In genomic region chr5:178424141-178424855, GRCh38 we compare ENCODE assay signal across 16 cellular contexts.
DNase-seq lines count a peak whose midpoint lies in the region; ATAC-seq and TF ChIP-seq lines count a peak whose summit lies in the region.
"Had no signal": no experiment of that assay in that cellular context is flagged by ENCODE, and none has a peak within 500 bp of the region (broad histone marks: within the 10 kb centered on the region; RNA-seq: fewer than 3 reads in every experiment).

No MANE protein-coding gene starts in this region.

- no peak overlapping the region for H3K18ac ChIP-seq in H9 (ENCODE audit: insufficient read length, low read depth, low read length)

- no peak overlapping the region for H4K91ac ChIP-seq in H9 (ENCODE audit: insufficient read length, low read depth, low read length)

- H2BK5ac ChIP-seq in H9 (ENCODE audit: insufficient read length, low read length), result no peak overlapping the region

- no peak overlapping the region for H4K5ac ChIP-seq in H9 (ENCODE audit: insufficient read length, low read depth, low read length)

- H3K56ac ChIP-seq in H9 (ENCODE audit: insufficient read length, low read depth, low read length), result no peak overlapping the region

- DNase-seq in H9 (peak; percentile 26), coronary artery (ENCODE audit: low spot score) (peak; percentile 38), mesothelial cell of epicardium (ENCODE audit: low spot score in 2 of 2, unreplicated experiment in 2 of 2) (peak in 1 of 2 experiments; percentile 46), retina (peak; percentile 69), NCI-H146 treated with DMSO at 0.1 percent for 48 hours (lab: John Stamatoyannopoulos, UW; ENCODE audit: unreplicated experiment) (no peak)
- DNase-seq: CD4-positive, alpha-beta T cell; DMS79; NCI-H1048; NCI-H1694 treated with DMSO at 0.1 percent for 48 hours; NCI-H446; NCI-H748 treated with DMSO at 0.1 percent for 48 hours; PC-9 had no signal

- H3T11ph ChIP-seq in H9 (ENCODE audit: low read length), result no peak overlapping the region

- H3K14ac ChIP-seq in H9 (ENCODE audit: insufficient read depth, low read length), result no peak overlapping the region

- H3K4me3 ChIP-seq in coronary artery, result no peak overlapping the region
- H3K4me3 ChIP-seq: K562, PC-9 had no signal

- no peak overlapping the region for H4K8ac ChIP-seq in H9 (replicated peaks; ENCODE audit: insufficient read length, low read depth, low read length)

- H3K27me3 ChIP-seq in H9 (ENCODE audit: insufficient read depth, low read length), result no peaks in the 10 kb centered on the region

- H3K27me3 Mint-ChIP-seq in H9 (ENCODE audit: low read depth), result no peaks in the 10 kb centered on the region
- no peaks in the 10 kb centered on the region for H3K27me3 Mint-ChIP-seq in mesothelial cell of epicardium (ENCODE audit: low read depth)

- no peak overlapping the region for H2AK5ac ChIP-seq in H9 (ENCODE audit: insufficient read length, low read length)

- H3K4me3 Mint-ChIP-seq in H9 (no peak overlapping the region), mesothelial cell of epicardium (peak overlapping the region; percentile 34)
- H3K4me3 Mint-ChIP-seq: B cell; CD4-positive, alpha-beta T cell had no signal

- H3K27ac Mint-ChIP-seq in H9, result peak overlapping the region; percentile 45 to 87 (median 61); a peak in 4 of 7 replicates
- peak overlapping the region; percentile 91 for H3K27ac Mint-ChIP-seq in mesothelial cell of epicardium
- H3K27ac Mint-ChIP-seq: B cell; CD4-positive, alpha-beta T cell had no signal

- no peak overlapping the region for H3K4me2 ChIP-seq in H9 (ENCODE audit: insufficient read depth, insufficient read length, low read length)
- H3K4me2 ChIP-seq: PC-9 had no signal

- WGBS in H9 (ENCODE audit: extremely low coverage, insufficient read length, low lambda C conversion rate), result no CpG with 5 or more reads among the region's 14 CpGs

- no peak overlapping the region for H3K4ac ChIP-seq in H9 (ENCODE audit: low read depth, low read length)

- H3K36me3 Mint-ChIP-seq in H9 (ENCODE audit: insufficient read depth in 1 of 3, low read depth in 3 of 3), result no peaks in the 10 kb centered on the region
- no peaks in the 10 kb centered on the region for H3K36me3 Mint-ChIP-seq in mesothelial cell of epicardium

- TF ChIP-seq CTCF in H9 (conservative IDR thresholded peaks at IDR 0.05), result no peak
- TF ChIP-seq CTCF in coronary artery (IDR thresholded peaks at IDR 0.05), result no peak
- TF ChIP-seq CTCF in mesothelial cell of epicardium (IDR thresholded peaks at IDR 0.05; ENCODE audit: unreplicated experiment), result no peak

- no peak overlapping the region for H2BK120ac ChIP-seq in H9 (ENCODE audit: low read depth, low read length, poor library complexity, severe bottlenecking)

- no peak overlapping the region for H3K23ac ChIP-seq in H9 (ENCODE audit: insufficient read length, low read depth, low read length)

- H3K27ac ChIP-seq in H9 (ENCODE audit: insufficient read length, low read depth, low read length) (no peak overlapping the region), coronary artery (no peak overlapping the region)
- H3K27ac ChIP-seq: PC-9 had no signal

- H3K23me2 ChIP-seq in H9 (ENCODE audit: insufficient read length, low read depth, low read length, poor library complexity, severe bottlenecking), result no peaks in the 10 kb centered on the region

- no peaks in the 10 kb centered on the region for H4K20me1 ChIP-seq in H9 (ENCODE audit: control insufficient read depth, insufficient read depth, insufficient read length)

- H3K79me1 ChIP-seq in H9 (ENCODE audit: insufficient read depth, low read depth, low read length, poor library complexity, severe bottlenecking), result no peaks in the 10 kb centered on the region

- no peak overlapping the region for H3K9ac ChIP-seq in H9 (ENCODE audit: extremely low read depth, insufficient read length, low read length)

- no peak overlapping the region for H2BK15ac ChIP-seq in H9 (ENCODE audit: low read depth, low read length)

- no peak overlapping the region for H2BK12ac ChIP-seq in H9 (ENCODE audit: insufficient read length, low read depth, low read length)

- peaks cover 3% of the 10 kb centered on the region for H3K4me1 ChIP-seq in H9 (ENCODE audit: insufficient read depth, low read length)

- no peak overlapping the region for H2AFZ ChIP-seq in H9 (ENCODE audit: low read length)
- H2AFZ ChIP-seq: PC-9 had no signal

- no peaks in the 10 kb centered on the region for H3K9me3 ChIP-seq in H9 (ENCODE audit: control insufficient read depth, low read depth, low read length)

- H2BK20ac ChIP-seq in H9 (ENCODE audit: low read depth, low read length, poor library complexity, severe bottlenecking), result no peak overlapping the region

- no peak for ATAC-seq in GM19324 (IDR thresholded peaks at IDR 0.05; ENCODE audit: low FRiP score, unreplicated experiment)
- no peak for ATAC-seq in HG02852 (IDR thresholded peaks at IDR 0.05; ENCODE audit: unreplicated experiment)
- ATAC-seq: K562 had no signal

- H3K9me3 Mint-ChIP-seq in H9 (no peaks in the 10 kb centered on the region), mesothelial cell of epicardium (no peaks in the 10 kb centered on the region)
- H3K9me3 Mint-ChIP-seq: CD4-positive, alpha-beta T cell had no signal

- no peaks in the 10 kb centered on the region for H3K79me2 ChIP-seq in H9 (ENCODE audit: insufficient read depth, low read length)

- H3K4me1 Mint-ChIP-seq in H9 (peaks cover 40 to 58% of the 10 kb centered on the region in 2 experiments), mesothelial cell of epicardium (peaks cover 55% of the 10 kb centered on the region)
- H3K4me1 Mint-ChIP-seq: B cell had no signal
